Comparison of ENCODE assay signal across 18 cellular contexts in the genomic region with DNA sequence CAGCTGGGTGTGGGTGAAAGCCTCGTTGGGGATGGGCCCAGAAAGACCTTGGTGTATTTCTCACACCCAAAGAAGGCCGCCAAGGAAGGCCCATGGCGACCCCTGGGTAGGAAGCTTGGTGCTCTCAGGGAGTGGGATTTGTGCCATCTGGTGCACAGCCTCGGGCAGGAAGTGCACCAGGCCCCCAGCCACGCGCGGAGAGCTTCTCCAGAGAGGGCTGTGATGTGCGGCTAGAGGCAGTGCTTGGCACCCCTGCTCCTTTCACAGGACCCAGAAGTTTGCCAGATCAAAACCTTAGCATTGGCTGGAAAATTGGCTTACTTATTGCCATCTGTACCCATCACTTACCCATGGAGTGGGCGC.
DNase-seq lines count a peak whose midpoint lies in the region; ATAC-seq and TF ChIP-seq lines count a peak whose summit lies in the region.
"Had no signal": no experiment of that assay in that cellular context is flagged by ENCODE, and none has a peak within 500 bp of the region (broad histone marks: within the 10 kb centered on the region; RNA-seq: fewer than 3 reads in every experiment).

No MANE protein-coding gene starts in this region.

- peak overlapping the region; percentile 11 to 83 (median 70); a peak in 20 of 22 replicates for H3K4me2 ChIP-seq in BLaER1 treated with 17β-estradiol and CSF1 and Interleukin-3, amounts not matched to agents 10 nM and 100 nM
- H3K4me2 ChIP-seq in OCI-LY1 (ENCODE audit: low read length), result peak overlapping the region; percentile 13; the same call in 1 of the 2 replicates

- H3K4me3 Mint-ChIP-seq in T-helper 2 cell treated with Interferon-gamma antibody and Interleukin-4, amounts not matched to agents 5 μg/mL and 100 μg/mL, for 36 hours, result peak overlapping the region; percentile 51
- H3K4me3 Mint-ChIP-seq in naive thymus-derived CD4-positive, alpha-beta T cell, result peak overlapping the region in 6 of 10 donors; percentile 4 to 52 (median 29)

- POLR2A ChIA-PET in naive thymus-derived CD4-positive, alpha-beta T cell (lab: Charles Lee), result interaction anchor here (1.5 kb wide), 1 partner anchor 146 kb away, joined by 3 read pairs; the partner anchor contains the start of gene DEXI

- peaks cover 2 to 67% (median 27%) of the 10 kb centered on the region in 11 experiments; a peak in 16 of 22 replicates for H3K36me3 ChIP-seq in BLaER1 treated with 17β-estradiol and CSF1 and Interleukin-3, amounts not matched to agents 10 nM and 100 nM
- H3K36me3 ChIP-seq in OCI-LY1 (ENCODE audit: insufficient read depth, low read length), result peaks cover 6% of the 10 kb centered on the region; the same call in 1 of the 2 replicates
- H3K36me3 ChIP-seq in naive thymus-derived CD4-positive, alpha-beta T cell (ENCODE audit: control insufficient read depth in 2 of 3, insufficient read depth in 3 of 3, low read length in 3 of 3), result peaks cover 0 to 15% (median 0%) of the 10 kb centered on the region in 3 experiments
- H3K36me3 ChIP-seq: gastrocnemius medialis had no signal

- no peaks in the 10 kb centered on the region for H3F3A ChIP-seq in OCI-LY1 (ENCODE audit: insufficient read depth, low read length)

- H3K27ac ChIP-seq in BLaER1 treated with 17β-estradiol and CSF1 and Interleukin-3, amounts not matched to agents 10 nM and 100 nM, result peak overlapping the region in 3 of 11 experiments; percentile 6 to 37 (median 22); a peak in 5 of 22 replicates
- peak overlapping the region; percentile 76 for H3K27ac ChIP-seq in OCI-LY1 (ENCODE audit: low read depth, low read length, poor library complexity, severe bottlenecking)
- peak overlapping the region; percentile 38 for H3K27ac ChIP-seq in naive thymus-derived CD4-positive, alpha-beta T cell (ENCODE audit: low read depth, low read length)
- H3K27ac ChIP-seq: body of pancreas, coronary artery, gastrocnemius medialis, tibial nerve had no signal

- DNase-seq in T-helper 2 cell treated with Interferon-gamma antibody and Interleukin-4, amounts not matched to agents 5 μg/mL and 100 μg/mL, for 36 hours (ENCODE audit: low spot score), result no peak
- DNase-seq in T-helper 2 cell, result no peak
- DNase-seq in naive thymus-derived CD4-positive, alpha-beta T cell, result peak in 1 of 9 donors; percentile 38
- no peak for DNase-seq in activated gamma-delta T cell treated with Interleukin-2 at 50 U/mL for 16 hours
- DNase-seq: 8988T, body of pancreas, EL, gastrocnemius medialis, mucosa of descending colon, occipital lobe had no signal

- TF ChIP-seq CTCF in OCI-LY1 (IDR thresholded peaks at IDR 0.05; ENCODE audit: low read length), result no peak

- H3K36me3 Mint-ChIP-seq in T-helper 2 cell treated with Interferon-gamma antibody and Interleukin-4, amounts not matched to agents 5 μg/mL and 100 μg/mL, for 36 hours (ENCODE audit: low read depth), result peaks cover 19% of the 10 kb centered on the region
- peaks cover 0 to 16% (median 4%) of the 10 kb centered on the region in 5 donors for H3K36me3 Mint-ChIP-seq in naive thymus-derived CD4-positive, alpha-beta T cell

- no peak overlapping the region for H3K4me3 ChIP-seq in BLaER1 treated with 17β-estradiol and CSF1 and Interleukin-3, amounts not matched to agents 10 nM and 100 nM
- H3K4me3 ChIP-seq in OCI-LY1 (ENCODE audit: low read depth, low read length, poor library complexity, severe bottlenecking), result no peak overlapping the region
- H3K4me3 ChIP-seq in naive thymus-derived CD4-positive, alpha-beta T cell (ENCODE audit: low read length), result no peak overlapping the region
- H3K4me3 ChIP-seq: body of pancreas, coronary artery, gastrocnemius medialis, mucosa of descending colon, tibial nerve had no signal

- H3K27me3 Mint-ChIP-seq in T-helper 2 cell treated with Interferon-gamma antibody and Interleukin-4, amounts not matched to agents 5 μg/mL and 100 μg/mL, for 36 hours (ENCODE audit: low read depth), result no peaks in the 10 kb centered on the region
- no peaks in the 10 kb centered on the region for H3K27me3 Mint-ChIP-seq in naive thymus-derived CD4-positive, alpha-beta T cell

- no peaks in the 10 kb centered on the region for H3K9me3 Mint-ChIP-seq in T-helper 2 cell treated with Interferon-gamma antibody and Interleukin-4, amounts not matched to agents 5 μg/mL and 100 μg/mL, for 36 hours
- H3K9me3 Mint-ChIP-seq in naive thymus-derived CD4-positive, alpha-beta T cell, result no peaks in the 10 kb centered on the region

- no peaks in the 10 kb centered on the region for H3K9me2 ChIP-seq in OCI-LY1 (ENCODE audit: low read depth, low read length)

- H4K20me1 ChIP-seq in BLaER1 treated with 17β-estradiol and CSF1 and Interleukin-3, amounts not matched to agents 10 nM and 100 nM, result peaks cover 0 to 33% (median 10%) of the 10 kb centered on the region in 11 experiments; a peak in 11 of 22 replicates
- no peaks in the 10 kb centered on the region for H4K20me1 ChIP-seq in OCI-LY1 (ENCODE audit: insufficient read depth, low read length)

- no peaks in the 10 kb centered on the region for H3K9me3 ChIP-seq in BLaER1 treated with 17β-estradiol and CSF1 and Interleukin-3, amounts not matched to agents 10 nM and 100 nM (replicated peaks in 1 of 11)
- no peaks in the 10 kb centered on the region for H3K9me3 ChIP-seq in OCI-LY1 (ENCODE audit: low read length)
- no peaks in the 10 kb centered on the region for H3K9me3 ChIP-seq in naive thymus-derived CD4-positive, alpha-beta T cell (ENCODE audit: control insufficient read depth in 2 of 3, low read length in 3 of 3)
- H3K9me3 ChIP-seq: body of pancreas, gastrocnemius medialis, mucosa of descending colon, tibial nerve had no signal

- H3K79me2 ChIP-seq in OCI-LY1 (ENCODE audit: insufficient read depth, low read length), result no peaks in the 10 kb centered on the region

- H3K27ac Mint-ChIP-seq in T-helper 2 cell treated with Interferon-gamma antibody and Interleukin-4, amounts not matched to agents 5 μg/mL and 100 μg/mL, for 36 hours, result peak overlapping the region; percentile 78
- peak overlapping the region in 6 of 9 donors; percentile 22 to 81 (median 63) for H3K27ac Mint-ChIP-seq in naive thymus-derived CD4-positive, alpha-beta T cell

- H3K27me3 ChIP-seq in BLaER1 treated with 17β-estradiol and CSF1 and Interleukin-3, amounts not matched to agents 10 nM and 100 nM, result no peaks in the 10 kb centered on the region
- H3K27me3 ChIP-seq in OCI-LY1 (ENCODE audit: insufficient read depth, low read length), result no peaks in the 10 kb centered on the region
- H3K27me3 ChIP-seq in naive thymus-derived CD4-positive, alpha-beta T cell (ENCODE audit: control insufficient read depth in 2 of 2, insufficient read depth in 2 of 2, low read length in 2 of 2), result no peaks in the 10 kb centered on the region
- H3K27me3 ChIP-seq: body of pancreas, gastrocnemius medialis, tibial nerve had no signal

- ATAC-seq in naive thymus-derived CD4-positive, alpha-beta T cell, result peak; percentile 19
- no peak for ATAC-seq in esophagus mucosa
- no peak for ATAC-seq in HG02759 (IDR thresholded peaks at IDR 0.05; ENCODE audit: unreplicated experiment)
- ATAC-seq: body of pancreas, gastrocnemius medialis, left lobe of liver, Right ventricle myocardium inferior had no signal

- peaks cover 70% of the 10 kb centered on the region for H3K4me1 Mint-ChIP-seq in T-helper 2 cell treated with Interferon-gamma antibody and Interleukin-4, amounts not matched to agents 5 μg/mL and 100 μg/mL, for 36 hours (ENCODE audit: low read depth)
- H3K4me1 Mint-ChIP-seq in naive thymus-derived CD4-positive, alpha-beta T cell, result peaks cover 19 to 71% (median 47%) of the 10 kb centered on the region in 7 donors

- no peak overlapping the region for H2AFZ ChIP-seq in OCI-LY1 (ENCODE audit: low read length)

- CTCF ChIA-PET in naive thymus-derived CD4-positive, alpha-beta T cell (lab: Charles Lee), result no interaction called here

- 0 out of 22 replicates have a peak overlapping the region, but pooled peaks of 3 of the 11 experiments have one; percentile 9 to 39 (median 20) for H3K9ac ChIP-seq in BLaER1 treated with 17β-estradiol and CSF1 and Interleukin-3, amounts not matched to agents 10 nM and 100 nM
- peak overlapping the region; percentile 34 for H3K9ac ChIP-seq in OCI-LY1 (ENCODE audit: low read length)

- intact Hi-C loops in naive thymus-derived CD4-positive, alpha-beta T cell (cut with micrococcal nuclease), result no loop called here

- H3K4me1 ChIP-seq in BLaER1 treated with 17β-estradiol and CSF1 and Interleukin-3, amounts not matched to agents 10 nM and 100 nM, result peaks cover 37 to 64% (median 55%) of the 10 kb centered on the region in 10 experiments
- H3K4me1 ChIP-seq in OCI-LY1 (ENCODE audit: insufficient read depth, low read length, severe bottlenecking), result peaks cover 59% of the 10 kb centered on the region
- peaks cover 4 to 26% of the 10 kb centered on the region in 2 donors for H3K4me1 ChIP-seq in naive thymus-derived CD4-positive, alpha-beta T cell (ENCODE audit: control insufficient read depth in 2 of 2, insufficient read depth in 2 of 2, low read length in 2 of 2)
